ENCODE assay signal across 8 cellular contexts in the genomic region with DNA sequence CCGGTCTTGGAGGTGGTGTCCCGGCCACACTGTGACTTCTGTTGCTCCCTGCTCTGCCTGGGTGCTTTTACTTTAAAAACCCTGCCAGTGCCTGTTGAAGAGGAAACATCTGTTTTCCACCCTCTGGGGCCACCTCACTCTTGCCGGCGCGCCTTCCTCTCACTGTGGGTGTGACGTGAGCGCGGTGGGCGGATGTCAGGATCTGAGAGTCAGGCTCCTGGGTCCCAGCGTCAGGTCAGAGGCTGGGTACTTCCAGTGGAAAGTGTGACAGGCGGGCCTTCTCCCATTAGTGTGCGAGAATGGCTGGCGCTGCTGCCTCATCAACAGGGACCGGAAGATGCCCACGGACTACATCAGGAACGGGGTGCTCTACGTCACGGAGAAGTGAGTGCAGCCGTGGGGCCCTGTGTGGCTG. TPM values are rescaled to one million over a fixed set of nuclear protein-coding genes. Genes with fewer than 3 reads are reported as not detected.
DNase-seq lines count a peak whose midpoint lies in the region; ATAC-seq and TF ChIP-seq lines count a peak whose summit lies in the region.

No MANE protein-coding gene starts in this region.

- H3K36me3 ChIP-seq in ascending aorta, result peaks cover 2 to 13% of the 10 kb centered on the region in 2 donors

- CTCF ChIA-PET in activated B cell treated with CpG ODN at 0.5 μM for 24 hours (lab: Charles Lee), result interaction anchor here (1.3 kb wide), 1 partner anchor 111 kb away, joined by 6 read pairs; no protein-coding TSS in a partner anchor

- H3K4me1 ChIP-seq in ascending aorta, result peaks cover 0 to 3% of the 10 kb centered on the region in 2 donors

- H3K36me3 Mint-ChIP-seq in activated B cell treated with CpG ODN at 0.5 μM for 24 hours (ENCODE audit: low read depth), result peaks cover 25% of the 10 kb centered on the region

- H3K27ac ChIP-seq in ascending aorta (no peak overlapping the region), skin epidermis (peak overlapping the region in 19 of 21 experiments; percentile 4 to 79 (median 64))

- no peaks in the 10 kb centered on the region for H3K9me3 Mint-ChIP-seq in activated B cell treated with CpG ODN at 0.5 μM for 24 hours

- ATAC-seq in activated B cell treated with CpG ODN at 0.5 μM for 24 hours (ENCODE audit: low read depth) (peak; percentile 81), GM21825 (IDR thresholded peaks at IDR 0.05; ENCODE audit: unreplicated experiment) (no peak), HG03025 (IDR thresholded peaks at IDR 0.05; ENCODE audit: low FRiP score, unreplicated experiment) (no peak), HG02970 (IDR thresholded peaks at IDR 0.05; ENCODE audit: low FRiP score, unreplicated experiment) (no peak)

- POLR2A ChIA-PET in activated B cell treated with CpG ODN at 0.5 μM for 24 hours (lab: Charles Lee), result interaction anchor here (0.6 to 1.1 kb wide), 2 partner anchors 10 to 30 kb away, joined by 5 to 8 read pairs; no protein-coding TSS in a partner anchor

- H3K27me3 ChIP-seq in ascending aorta, result no peaks in the 10 kb centered on the region

- H3K27ac Mint-ChIP-seq in activated B cell treated with CpG ODN at 0.5 μM for 24 hours, result peak overlapping the region; percentile 77

- no peaks in the 10 kb centered on the region for H3K27me3 Mint-ChIP-seq in activated B cell treated with CpG ODN at 0.5 μM for 24 hours

- H3K4me3 ChIP-seq in ascending aorta (no peak overlapping the region), skin epidermis (peak overlapping the region in 4 of 7 experiments; percentile 1 to 27 (median 16))

- DNase-seq in AG08395 (ENCODE audit: low spot score) (peak; percentile 46), activated B cell treated with CpG ODN at 0.5 μM for 24 hours (peak; percentile 73), ascending aorta (ENCODE audit: low spot score in 2 of 2) (peak; percentile 47 to 82), NCI-H146 (lab: John Stamatoyannopoulos, UW) (no peak)

- H3K4me1 Mint-ChIP-seq in activated B cell treated with CpG ODN at 0.5 μM for 24 hours, result peaks cover 34% of the 10 kb centered on the region

- H3K9me3 ChIP-seq in ascending aorta, result no peaks in the 10 kb centered on the region

- no peak for TF ChIP-seq CTCF in activated B cell treated with CpG ODN at 0.5 μM for 24 hours (IDR thresholded peaks at IDR 0.05)
- TF ChIP-seq CTCF in ascending aorta (IDR thresholded peaks at IDR 0.05), result no peak

- peak overlapping the region; percentile 76 for H3K4me3 Mint-ChIP-seq in activated B cell treated with CpG ODN at 0.5 μM for 24 hours

- intact Hi-C loops in activated B cell treated with CpG ODN at 0.5 μM for 24 hours (cut with micrococcal nuclease), result loop anchor here (1.0 to 5.0 kb wide), 6 partner anchors 10 to 111 kb away; a partner anchor contains a TSS
- intact Hi-C loops in ascending aorta (cut with DNase I), result no loop called here

RNA-seq across cellular contexts. Expression of a gene that starts 54.2 kb away (rescaled TPM):
- total RNA-seq in activated B cell treated with CpG ODN at 0.5 μM for 24 hours, result 39.3 and 45.6 TPM in 2 replicates
- 20.2 TPM for total RNA-seq in ascending aorta

Comparison
In these comparisons a context has a peak if more than half of its experiments do, and no peak if none do; other contexts are left out.
1. H3K27ac ChIP-seq: peak in skin epidermis (19 of 21); none in ascending aorta (0 of 2).
2. H3K4me3 ChIP-seq: peak in skin epidermis (4 of 7); none in ascending aorta (0 of 2).